Comparison of ENCODE assay signal across 8 cellular contexts in the genomic region with DNA sequence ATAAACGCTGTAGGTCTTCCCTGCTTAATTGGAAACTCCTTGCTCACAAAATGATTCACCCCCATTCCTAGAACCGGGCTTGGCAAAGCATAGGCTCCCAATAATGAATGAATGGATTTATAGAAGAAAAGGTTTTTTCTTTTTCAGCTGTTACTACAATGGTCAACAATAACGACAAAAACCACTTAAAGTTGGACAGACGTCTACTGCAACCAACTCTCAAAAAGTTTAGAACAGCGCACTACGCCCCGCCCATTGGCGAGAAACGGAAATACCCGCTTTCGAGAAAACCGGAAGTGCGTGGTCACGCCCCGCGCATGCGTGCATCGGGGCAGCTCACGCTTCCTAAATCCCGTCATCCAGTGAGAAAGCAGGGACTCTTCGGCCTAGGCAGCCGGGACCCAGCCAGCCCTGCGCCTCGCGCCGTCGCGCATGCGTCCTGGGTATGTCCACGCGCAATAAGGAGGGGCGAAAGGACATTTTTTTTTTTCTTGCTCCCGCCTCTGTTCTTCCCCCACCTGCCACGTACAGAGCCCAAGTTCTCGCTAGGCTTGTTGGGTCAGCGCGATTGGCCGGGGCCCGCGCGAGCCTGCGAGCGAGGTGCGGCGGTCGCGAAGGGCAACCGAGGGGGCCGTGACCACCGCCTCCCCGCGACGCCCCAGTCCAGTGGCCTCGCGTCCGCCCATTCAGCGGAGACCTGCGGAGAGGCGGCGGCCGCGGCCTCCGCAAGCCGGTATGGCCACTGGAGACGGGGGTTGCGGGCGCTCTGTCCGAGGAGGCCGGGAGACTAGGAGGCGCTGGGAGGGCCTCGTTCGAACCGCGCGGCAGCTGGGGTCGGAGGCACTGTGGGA. TPM values are rescaled to one million over a fixed set of nuclear protein-coding genes. Genes with fewer than 3 reads are reported as not detected.
DNase-seq lines count a peak whose midpoint lies in the region; ATAC-seq and TF ChIP-seq lines count a peak whose summit lies in the region.

TSS of gene TFG (plus strand) at position 506 of the 851 bp plus-strand sequence. CDS start 4,192 bp downstream, outside the sequence.

- intact Hi-C loops in Panc1 (cut with micrococcal nuclease; ENCODE audit: unreplicated experiment): no loop called here

- H3K36me3 Mint-ChIP-seq in activated T-cell treated with anti-CD3 and anti-CD28 coated beads, Interleukin-2, amount 50 U/mL, for 4 hours (ENCODE audit: insufficient read depth): peaks cover 17% of the 10 kb centered on the region

- H3K9me3 Mint-ChIP-seq in activated T-cell treated with anti-CD3 and anti-CD28 coated beads, Interleukin-2, amount 50 U/mL, for 4 hours: peaks cover 4% of the 10 kb centered on the region

- POLR2A ChIA-PET in Panc1 (lab: Charles Lee): interaction anchor here (0.6 to 0.7 kb wide), 4 partner anchors 25 to 77 kb away, joined by 3 to 8 read pairs (median 4); no protein-coding TSS in a partner anchor

- peaks cover 20% of the 10 kb centered on the region; the same call in 1 of the 2 replicates for H3K4me1 ChIP-seq in Panc1 (ENCODE audit: control insufficient read depth, insufficient read depth, low read length)
- H3K4me1 ChIP-seq in mucosa of rectum (ENCODE audit: control insufficient read depth in 2 of 2, insufficient read depth in 2 of 2, low read length in 2 of 2): peaks cover 10 to 12% of the 10 kb centered on the region in 2 donors

- in situ Hi-C loops in Panc1 (cut with HindIII; ENCODE audit: low pct_unique_long_range_greater_than_20kb, low sequenced_read_pairs): no loop called here

- peaks cover 8% of the 10 kb centered on the region; the same call in 1 of the 2 replicates for H3K9me3 ChIP-seq in Panc1 (ENCODE audit: control insufficient read depth, insufficient read depth, low read depth, low read length)
- no peaks in the 10 kb centered on the region for H3K9me3 ChIP-seq in mucosa of rectum (ENCODE audit: control insufficient read depth in 2 of 2, low read length in 2 of 2)

- CTCF ChIA-PET in Panc1 (lab: Charles Lee): interaction anchor here (0.8 to 1.0 kb wide), 2 partner anchors 247 to 641 kb away, joined by 3 read pairs; no protein-coding TSS in a partner anchor

- no peak for TF ChIP-seq CTCF in Panc1 (IDR thresholded peaks at IDR 0.05)

- TF ChIP-seq POLR2A in erythroblast (IDR thresholded peaks at IDR 0.05; ENCODE audit: low read length): peak; percentile 88

- no peaks in the 10 kb centered on the region; the same call in 1 of the 2 replicates for H3K27me3 ChIP-seq in Panc1 (ENCODE audit: control insufficient read depth, insufficient read depth, low read length)
- H3K27me3 ChIP-seq in mucosa of rectum (ENCODE audit: control insufficient read depth in 2 of 2, insufficient read depth in 2 of 2, low read length in 2 of 2): no peaks in the 10 kb centered on the region

- H3K4me1 Mint-ChIP-seq in activated T-cell treated with anti-CD3 and anti-CD28 coated beads, Interleukin-2, amount 50 U/mL, for 4 hours (ENCODE audit: low read depth): peaks cover 39% of the 10 kb centered on the region

- no TSS peak for BruUV-seq in Panc1 (replicated peaks; lab: Mats Ljungman, UMichigan)

- peak within 1 kb of the TSS; percentile 87 to 95 for H3K9ac ChIP-seq in mucosa of rectum (ENCODE audit: low read depth in 1 of 2, low read length in 2 of 2)

- DNase-seq in DMS53 (lab: John Stamatoyannopoulos, UW) (peak; percentile 97), KG1 (lab: John Stamatoyannopoulos, UW) (peak; percentile 98), Panc1 (ENCODE audit: low read depth, low spot score) (peak; percentile 96), erythroblast (lab: John Stamatoyannopoulos, UW) (peak; percentile 99)
- DNase-seq in activated T-cell treated with anti-CD3 and anti-CD28 coated beads, Interleukin-2, amount 50 U/mL, for 4 hours: peak; percentile 97
- peak; percentile 98 for DNase-seq in stimulated activated CD8-positive, alpha-beta memory T cell treated with anti-CD3 and anti-CD28 coated beads, Interleukin-4, amount 100 ng/mL, for 48 hours

- ATAC-seq in GM21723 (IDR thresholded peaks at IDR 0.05; ENCODE audit: unreplicated experiment) (peak; percentile 95), Panc1 (peak; percentile 99)
- ATAC-seq in activated T-cell treated with anti-CD3 and anti-CD28 coated beads, Interleukin-2, amount 50 U/mL, for 4 hours: peak; percentile 94 to 96

- H3K4me3 ChIP-seq in Panc1 (ENCODE audit: low read depth in 2 of 2, low read length in 2 of 2) (peak within 1 kb of the TSS; percentile 91 to 96), mucosa of rectum (ENCODE audit: low read length in 2 of 2) (peak within 1 kb of the TSS; percentile 68 to 91)

- H3K4me3 Mint-ChIP-seq in activated T-cell treated with anti-CD3 and anti-CD28 coated beads, Interleukin-2, amount 50 U/mL, for 4 hours: peak within 1 kb of the TSS; percentile 86

- H3K36me3 ChIP-seq in Panc1 (ENCODE audit: control insufficient read depth, insufficient read depth, low read length) (peaks cover 10% of the 10 kb centered on the region), mucosa of rectum (ENCODE audit: control insufficient read depth in 2 of 2, insufficient read depth in 2 of 2, low read length in 2 of 2) (peaks cover 4 to 5% of the 10 kb centered on the region in 2 donors)

- peaks cover 7% of the 10 kb centered on the region for H3K27me3 Mint-ChIP-seq in activated T-cell treated with anti-CD3 and anti-CD28 coated beads, Interleukin-2, amount 50 U/mL, for 4 hours (ENCODE audit: low read depth)

- H3K27ac ChIP-seq in Panc1 (ENCODE audit: low read length): peak within 1 kb of the TSS; percentile 99
- peak within 1 kb of the TSS; percentile 95 to 97 for H3K27ac ChIP-seq in mucosa of rectum (ENCODE audit: low read depth in 2 of 2, low read length in 2 of 2)

RNA-seq across cellular contexts. Expression of gene TFG, which starts in this region (rescaled TPM):
- 159 TPM for total RNA-seq in Panc1 (2021; ENCODE audit: unreplicated experiment)
- polyA plus RNA-seq in Panc1 (2012; ENCODE audit: insufficient read length): 158 TPM
- 10 to 100 TPM; 47.0 to 49.2 (median 47.4) TPM for total RNA-seq in activated T-cell treated with anti-CD3 and anti-CD28 coated beads, Interleukin-2, amount 50 U/mL, for 4 hours

Comparison
In these comparisons a context has a peak if more than half of its experiments do, and no peak if none do; other contexts are left out.
1. Peak in every context shown above with its lines: DNase-seq, ATAC-seq, H3K4me3 ChIP-seq and H3K27ac ChIP-seq.